In genomic region chr11:126341760-126342161, GRCh38 we compare ENCODE assay signal across 1 cellular context.
TF ChIP-seq lines count a peak whose summit lies in the region.

No MANE protein-coding gene starts in this region.

TF ChIP-seq in endothelial cell of umbilical vein, 7 proteins besides CTCF, POLR2A, EP300 and RAD21:
- no peak for TF ChIP-seq POLR2AphosphoS5 (IDR thresholded peaks at IDR 0.05; ENCODE audit: insufficient read depth, low read depth, low read length)
- TF ChIP-seq FOS (IDR thresholded peaks at IDR 0.05; ENCODE audit: borderline replicate concordance, insufficient read depth, low read length), result peak; percentile 39
- TF ChIP-seq GATA2 (IDR thresholded peaks at IDR 0.05; ENCODE audit: insufficient read depth, insufficient read length, low read depth, low read length), result peak; percentile 80
- peak; percentile 63 for TF ChIP-seq JUN (IDR thresholded peaks at IDR 0.05; ENCODE audit: borderline replicate concordance, insufficient read depth, insufficient read length, low read depth)
- no peak for TF ChIP-seq EZH2 (IDR thresholded peaks at IDR 0.05; ENCODE audit: borderline replicate concordance, low read depth, low read length, severe bottlenecking)
